8 cellular contexts compared by ENCODE assay signal in the genomic region with DNA sequence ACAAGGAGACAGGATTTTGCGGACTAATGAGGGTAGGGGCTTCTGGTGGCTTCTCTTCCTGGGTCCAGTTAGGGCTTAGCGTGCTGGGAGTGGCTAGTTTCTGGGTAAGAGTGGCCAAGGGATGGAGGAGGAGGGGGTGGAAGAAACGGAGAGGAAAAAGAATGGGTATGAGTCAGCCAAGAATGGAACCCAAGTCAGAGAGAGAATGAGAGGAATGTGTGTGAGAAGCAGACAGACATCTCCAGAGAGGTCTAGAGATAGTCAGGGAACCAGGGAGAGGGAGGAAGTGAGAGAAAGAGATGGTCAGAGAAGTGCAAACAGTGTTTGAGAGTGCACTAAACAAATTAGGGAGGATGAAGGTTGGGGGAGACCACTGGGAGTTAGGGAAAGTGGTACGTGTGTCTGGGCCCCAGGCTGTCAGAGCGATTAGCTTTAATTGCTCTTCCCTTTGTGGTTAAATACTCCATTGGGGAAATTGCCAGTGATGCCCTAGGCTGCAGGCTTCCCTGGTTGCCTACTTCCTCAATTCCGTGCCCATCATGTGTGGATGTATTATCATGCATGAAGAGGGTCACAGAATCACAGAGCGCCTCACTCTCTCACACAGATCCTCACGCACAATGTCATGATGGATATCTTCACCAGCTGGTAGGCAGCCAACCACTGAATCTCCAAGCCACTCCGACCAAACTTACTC. TPM values are rescaled to one million over a fixed set of nuclear protein-coding genes. Genes with fewer than 3 reads are reported as not detected.
DNase-seq lines count a peak whose midpoint lies in the region; ATAC-seq and TF ChIP-seq lines count a peak whose summit lies in the region.

No MANE protein-coding gene starts in this region.

- TF ChIP-seq POLR2A in NB4 (IDR thresholded peaks at IDR 0.05; ENCODE audit: extremely low read depth, insufficient read length): no peak

- DNase-seq in GM04504 (ENCODE audit: low read depth) (peak; percentile 77), NB4 (ENCODE audit: low read depth) (peak; percentile 35), astrocyte of the cerebellum (ENCODE audit: low read depth) (peak; percentile 77), islet precursor cell (peak; percentile 94), thoracic aorta (ENCODE audit: low spot score) (no peak), cerebellar nuclear complex (lab: John Stamatoyannopoulos, UW) (no peak), NCI-H446 (lab: John Stamatoyannopoulos, UW) (no peak)

- H3K9me3 ChIP-seq in thoracic aorta: no peaks in the 10 kb centered on the region

- ATAC-seq in thoracic aorta (ENCODE audit: insufficient number of reproducible peaks, low FRiP score, low read depth) (peak; percentile 22), esophagus mucosa (no peak)

- TF ChIP-seq CTCF in NB4 (IDR thresholded peaks at IDR 0.05; ENCODE audit: low read depth, low read length) (no peak), astrocyte of the cerebellum (IDR thresholded peaks at IDR 0.05; ENCODE audit: low read depth, low read length, missing control alignments) (no peak), thoracic aorta (IDR thresholded peaks at IDR 0.05) (no peak)

- peak overlapping the region; percentile 90 to 95 for H3K27ac ChIP-seq in thoracic aorta

- peaks cover 40 to 66% of the 10 kb centered on the region in 2 donors for H3K4me1 ChIP-seq in thoracic aorta (ENCODE audit: control insufficient read depth in 1 of 2, low read depth in 2 of 2)

- peaks cover 3% of the 10 kb centered on the region for H3K36me3 ChIP-seq in thoracic aorta

- H3K4me3 ChIP-seq in NB4 (ENCODE audit: low read depth, low read length): peak overlapping the region; percentile 72
- H3K4me3 ChIP-seq in astrocyte of the cerebellum (ENCODE audit: low read depth, low read length): peak overlapping the region; percentile 96
- H3K4me3 ChIP-seq in thoracic aorta: peak overlapping the region; percentile 94

- in situ Hi-C loops in astrocyte of the cerebellum (cut with HindIII; ENCODE audit: low sequenced_read_pairs): no loop called here

- no peaks in the 10 kb centered on the region for H3K27me3 ChIP-seq in thoracic aorta (replicated peaks; ENCODE audit: insufficient read depth)

RNA-seq across cellular contexts. Expression of a gene that starts 1.4 kb away (rescaled TPM):
- total RNA-seq in thoracic aorta (100 to 1,000 TPM; 131 to 194 TPM), esophagus mucosa (107 TPM)

RNA-seq across cellular contexts. Expression of a gene that starts 16.2 kb away (rescaled TPM):
- total RNA-seq in thoracic aorta: 10 to 100 TPM in 1 of 2 donors, 1 to 10 TPM in 1; 6.0 to 10.7 TPM
- 0.28 TPM for total RNA-seq in esophagus mucosa

RNA-seq across cellular contexts. Expression of a gene that starts 55.2 kb away (rescaled TPM):
- total RNA-seq in thoracic aorta: 1 to 10 TPM in 1 of 2 donors, under 1 TPM in 1; 0.68 to 1.1 TPM
- not detected for total RNA-seq in esophagus mucosa

RNA-seq across cellular contexts. Expression of a gene that starts 55.8 kb away (rescaled TPM):
- total RNA-seq in thoracic aorta (100 to 1,000 TPM; 124 to 167 TPM), esophagus mucosa (46.8 TPM)

Comparison
In these comparisons a context has a peak if more than half of its experiments do, and no peak if none do; other contexts are left out.
1. DNase-seq: peak in GM04504 (single experiment), NB4 (single experiment), astrocyte of the cerebellum (single experiment) and islet precursor cell (single experiment); none in thoracic aorta (single experiment), cerebellar nuclear complex (0 of 2) and NCI-H446 (0 of 2).
2. Peak in every context shown above with its lines, with median percentiles within 50 percentile points of each other: H3K4me3 ChIP-seq.